ENCODE assay signal across 1 cellular context in genomic region chr21:34939673-34940321, GRCh38.
TF ChIP-seq lines count a peak whose summit lies in the region.

No MANE protein-coding gene starts in this region.

TF ChIP-seq in HCT116, 20 proteins besides CTCF, POLR2A, EP300 and RAD21 (continued from another document):
- TF ChIP-seq REST (IDR thresholded peaks at IDR 0.05; ENCODE audit: low read depth) (no peak), EGR1 (IDR thresholded peaks at IDR 0.05; ENCODE audit: low read depth) (no peak), CEBPB (IDR thresholded peaks at IDR 0.05; ENCODE audit: low read depth) (peak; percentile 48; the same call in 1 of the 2 replicates)
